In genomic region chr3:120348065-120348980, GRCh38 we compare ENCODE assay signal across 8 cellular contexts.
DNase-seq lines count a peak whose midpoint lies in the region; ATAC-seq lines count a peak whose summit lies in the region.

No MANE protein-coding gene starts in this region.

- H3K9me3 Mint-ChIP-seq in activated naive CD4-positive, alpha-beta T cell treated with anti-CD3 and anti-CD28 coated beads, Interleukin-2, amount 10 ng/mL, durations not matched to agents 7 days and 5 days = no peaks in the 10 kb centered on the region

- intact Hi-C loops in head of caudate nucleus (cut with DNase I) = loop anchor here (2.0 to 10.0 kb wide), 3 partner anchors 69 to 254 kb away; partner anchors contain the start of gene GSK3B

- H3K4me1 Mint-ChIP-seq in activated naive CD4-positive, alpha-beta T cell treated with anti-CD3 and anti-CD28 coated beads, Interleukin-2, amount 10 ng/mL, durations not matched to agents 7 days and 5 days = peaks cover 53% of the 10 kb centered on the region

- CTCF ChIA-PET in activated naive CD4-positive, alpha-beta T cell treated with anti-CD3 and anti-CD28 coated beads, Interleukin-2, amount 10 ng/mL, durations not matched to agents 7 days and 5 days (lab: Charles Lee) = interaction anchor here (0.7 to 3.7 kb wide), 6 partner anchors 8 to 457 kb away, joined by 3 to 18 read pairs (median 4); no protein-coding TSS in a partner anchor

- H3K4me3 Mint-ChIP-seq in activated naive CD4-positive, alpha-beta T cell treated with anti-CD3 and anti-CD28 coated beads, Interleukin-2, amount 10 ng/mL, durations not matched to agents 7 days and 5 days = peak overlapping the region; percentile 86

- H3K4me3 ChIP-seq in skeletal muscle cell (ENCODE audit: low read depth, low read length) = peak overlapping the region; percentile 87

- H3K36me3 Mint-ChIP-seq in activated naive CD4-positive, alpha-beta T cell treated with anti-CD3 and anti-CD28 coated beads, Interleukin-2, amount 10 ng/mL, durations not matched to agents 7 days and 5 days = peaks cover 41% of the 10 kb centered on the region

- H3K27ac Mint-ChIP-seq in activated naive CD4-positive, alpha-beta T cell treated with anti-CD3 and anti-CD28 coated beads, Interleukin-2, amount 10 ng/mL, durations not matched to agents 7 days and 5 days = peak overlapping the region; percentile 92

- DNase-seq in EH (ENCODE audit: low read depth) (peak; percentile 26), HPDE6-E6E7 (ENCODE audit: extremely low spot score) (peak; percentile 29), RKO (ENCODE audit: low spot score) (peak; percentile 50), head of caudate nucleus (peak in 24 of 42 donors; percentile 6 to 72 (median 47)), skeletal muscle cell (ENCODE audit: low read depth) (no peak), ecto neural progenitor cell (ENCODE audit: low spot score) (no peak)
- DNase-seq in activated naive CD4-positive, alpha-beta T cell treated with anti-CD3 and anti-CD28 coated beads, Interleukin-2, amount 10 ng/mL, durations not matched to agents 7 days and 5 days = peak; percentile 77

- peak; percentile 48 for ATAC-seq in GM21390 (IDR thresholded peaks at IDR 0.05; ENCODE audit: unreplicated experiment)

- peaks cover 9% of the 10 kb centered on the region for H3K27me3 Mint-ChIP-seq in activated naive CD4-positive, alpha-beta T cell treated with anti-CD3 and anti-CD28 coated beads, Interleukin-2, amount 10 ng/mL, durations not matched to agents 7 days and 5 days

Comparison
In these comparisons a context has a peak if more than half of its experiments do, and no peak if none do; other contexts are left out.
1. DNase-seq: peak in EH (single experiment), HPDE6-E6E7 (single experiment), RKO (single experiment), activated naive CD4-positive, alpha-beta T cell treated with anti-CD3 and anti-CD28 coated beads, Interleukin-2, amount 10 ng/mL, durations not matched to agents 7 days and 5 days (single experiment) and head of caudate nucleus (24 of 42); none in skeletal muscle cell (single experiment) and ecto neural progenitor cell (single experiment).